2 cellular contexts compared by ENCODE assay signal in the genomic region with DNA sequence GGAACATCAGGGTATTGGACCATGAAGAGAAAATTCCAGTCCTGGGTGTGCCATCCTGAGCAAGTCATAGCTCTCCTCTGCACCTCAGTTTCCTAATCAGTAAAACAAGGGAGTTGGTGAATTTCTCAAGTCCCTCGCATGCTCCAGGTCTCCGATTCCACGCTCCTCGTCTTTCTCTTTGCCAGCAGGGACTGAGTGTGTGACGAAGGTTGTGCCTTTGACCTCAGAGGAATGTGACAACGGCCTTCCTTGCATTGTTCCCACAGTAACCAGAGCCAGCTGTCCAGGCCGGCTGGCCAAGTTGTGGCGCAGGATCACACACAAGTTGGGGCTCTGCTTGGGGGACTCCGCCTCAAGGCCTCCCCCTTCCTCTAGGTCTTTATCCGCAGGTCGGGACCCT.
TF ChIP-seq lines count a peak whose summit lies in the region.

No MANE protein-coding gene starts in this region.

TF ChIP-seq in IMR-90, 13 proteins besides CTCF, POLR2A, EP300 and RAD21:
- TF ChIP-seq CEBPB (IDR thresholded peaks at IDR 0.05; ENCODE audit: low read depth, low read length) = no peak
- TF ChIP-seq MAFK (IDR thresholded peaks at IDR 0.05; ENCODE audit: low read depth, low read length) = no peak
- TF ChIP-seq, protein P1, sequence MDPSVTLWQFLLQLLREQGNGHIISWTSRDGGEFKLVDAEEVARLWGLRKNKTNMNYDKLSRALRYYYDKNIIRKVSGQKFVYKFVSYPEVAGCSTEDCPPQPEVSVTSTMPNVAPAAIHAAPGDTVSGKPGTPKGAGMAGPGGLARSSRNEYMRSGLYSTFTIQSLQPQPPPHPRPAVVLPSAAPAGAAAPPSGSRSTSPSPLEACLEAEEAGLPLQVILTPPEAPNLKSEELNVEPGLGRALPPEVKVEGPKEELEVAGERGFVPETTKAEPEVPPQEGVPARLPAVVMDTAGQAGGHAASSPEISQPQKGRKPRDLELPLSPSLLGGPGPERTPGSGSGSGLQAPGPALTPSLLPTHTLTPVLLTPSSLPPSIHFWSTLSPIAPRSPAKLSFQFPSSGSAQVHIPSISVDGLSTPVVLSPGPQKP (IDR thresholded peaks at IDR 0.05; ENCODE audit: borderline replicate concordance, low read depth, low read length) = no peak
- TF ChIP-seq MXI1 (IDR thresholded peaks at IDR 0.05; ENCODE audit: borderline replicate concordance, low read depth, low read length) = no peak
- no peak for TF ChIP-seq MAZ (IDR thresholded peaks at IDR 0.05; ENCODE audit: borderline replicate concordance, low read depth, low read length)
- TF ChIP-seq CHD1 (IDR thresholded peaks at IDR 0.05; ENCODE audit: low read depth, low read length) = no peak
- no peak for TF ChIP-seq SMC3 (IDR thresholded peaks at IDR 0.05; ENCODE audit: low read depth, low read length)
- TF ChIP-seq NFE2L2 (IDR thresholded peaks at IDR 0.05; ENCODE audit: low read depth, low read length) = no peak
- TF ChIP-seq RCOR1 (IDR thresholded peaks at IDR 0.05; ENCODE audit: insufficient replicate concordance, low read length) = no peak
- no peak for TF ChIP-seq BHLHE40 (IDR thresholded peaks at IDR 0.05; ENCODE audit: low read depth, low read length)
- no peak for TF ChIP-seq RFX5 (IDR thresholded peaks at IDR 0.05; ENCODE audit: low read depth, low read length)
- TF ChIP-seq, protein P2, sequence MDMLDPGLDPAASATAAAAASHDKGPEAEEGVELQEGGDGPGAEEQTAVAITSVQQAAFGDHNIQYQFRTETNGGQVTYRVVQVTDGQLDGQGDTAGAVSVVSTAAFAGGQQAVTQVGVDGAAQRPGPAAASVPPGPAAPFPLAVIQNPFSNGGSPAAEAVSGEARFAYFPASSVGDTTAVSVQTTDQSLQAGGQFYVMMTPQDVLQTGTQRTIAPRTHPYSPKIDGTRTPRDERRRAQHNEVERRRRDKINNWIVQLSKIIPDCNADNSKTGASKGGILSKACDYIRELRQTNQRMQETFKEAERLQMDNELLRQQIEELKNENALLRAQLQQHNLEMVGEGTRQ (IDR thresholded peaks at IDR 0.05; ENCODE audit: low read depth, low read length) = no peak
- TF ChIP-seq FOS (IDR thresholded peaks at IDR 0.05; ENCODE audit: low read depth, low read length) = no peak

TF ChIP-seq in endothelial cell of umbilical vein, 7 proteins besides CTCF, POLR2A, EP300 and RAD21:
- TF ChIP-seq JUN (IDR thresholded peaks at IDR 0.05; ENCODE audit: borderline replicate concordance, insufficient read depth, insufficient read length, low read depth) (no peak), MYC (IDR thresholded peaks at IDR 0.05; ENCODE audit: low read depth, low read length) (no peak), GATA2 (IDR thresholded peaks at IDR 0.05; ENCODE audit: insufficient read depth, insufficient read length, low read depth, low read length) (no peak), EZH2 (IDR thresholded peaks at IDR 0.05; ENCODE audit: borderline replicate concordance, low read depth, low read length, severe bottlenecking) (no peak), POLR2AphosphoS5 (IDR thresholded peaks at IDR 0.05; ENCODE audit: insufficient read depth, low read depth, low read length) (no peak), FOS (IDR thresholded peaks at IDR 0.05; ENCODE audit: borderline replicate concordance, insufficient read depth, low read length) (no peak)
- TF ChIP-seq, protein P3, sequence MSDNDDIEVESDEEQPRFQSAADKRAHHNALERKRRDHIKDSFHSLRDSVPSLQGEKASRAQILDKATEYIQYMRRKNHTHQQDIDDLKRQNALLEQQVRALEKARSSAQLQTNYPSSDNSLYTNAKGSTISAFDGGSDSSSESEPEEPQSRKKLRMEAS (IDR thresholded peaks at IDR 0.05; ENCODE audit: insufficient read depth, insufficient read length) = no peak
